In genomic region chr19:17025361-17025760, GRCh38 we compare ENCODE assay signal across 13 cellular contexts. TPM values are rescaled to one million over a fixed set of nuclear protein-coding genes. Genes with fewer than 3 reads are reported as not detected.
A peak's percentile ranks its signal among the peaks of the same experiment; 100 is the strongest.
DNase-seq lines count a peak whose midpoint lies in the region; ATAC-seq and TF ChIP-seq lines count a peak whose summit lies in the region.
"Had no signal": no experiment of that assay in that cellular context is flagged by ENCODE, and none has a peak within 500 bp of the region (broad histone marks: within the 10 kb centered on the region; RNA-seq: fewer than 3 reads in every experiment).

No MANE protein-coding gene starts in this region.

- H3K79me2 ChIP-seq in HCT116 (ENCODE audit: insufficient read depth, low read length) = no peaks in the 10 kb centered on the region

- no peaks in the 10 kb centered on the region for H3K9me3 ChIP-seq in HCT116 (ENCODE audit: control insufficient read depth in 1 of 2, insufficient read depth in 1 of 2, low read depth in 1 of 2, low read length in 2 of 2)
- peaks cover 16% of the 10 kb centered on the region for H3K9me3 ChIP-seq in neuron (ENCODE audit: low read length)

- peaks cover 26% of the 10 kb centered on the region for H3K9me3 Mint-ChIP-seq in dendritic cell treated with granulocyte-macrophage colony-stimulating factor and Interleukin-4, amounts not matched to agents 40 ng/mL and 50 ng/mL, for 4 days

- TF ChIP-seq CTCF in HCT116 (IDR thresholded peaks at IDR 0.05 in 2 of 3, conservative IDR thresholded peaks at IDR 0.05 in 1 of 3; ENCODE audit: borderline replicate concordance in 1 of 3, insufficient read depth in 1 of 3, low read depth in 2 of 3, low read length in 2 of 3) = no peak

- no peaks in the 10 kb centered on the region for H3K36me3 Mint-ChIP-seq in dendritic cell treated with granulocyte-macrophage colony-stimulating factor and Interleukin-4, amounts not matched to agents 40 ng/mL and 50 ng/mL, for 4 days (ENCODE audit: low read depth)

- ATAC-seq in HCT116 (no peak), HG02885 (IDR thresholded peaks at IDR 0.05; ENCODE audit: poor library complexity, unreplicated experiment) (no peak), left colon (no peak)

- CTCF ChIA-PET in HCT116 (lab: Charles Lee) = no interaction called here

- peak overlapping the region; percentile 47; the same call in 1 of the 2 replicates for H3K4me2 ChIP-seq in HCT116 (ENCODE audit: low read length)

- no peak overlapping the region for H3K27ac ChIP-seq in HCT116 (ENCODE audit: low read depth, low read length)
- H3K27ac ChIP-seq: SJSA1 had no signal

- RAD21 ChIA-PET in HCT116 (lab: Charles Lee; ENCODE audit: low non-redundant PET in 1 of 2, low total read pairs in 2 of 2, uncharacterized antibody in 2 of 2, unreplicated experiment in 2 of 2) = no interaction called here

- no peak overlapping the region for H3K9ac ChIP-seq in HCT116 (ENCODE audit: low read length)

- H2AFZ ChIP-seq in HCT116 (ENCODE audit: low read depth, low read length, poor library complexity, severe bottlenecking) = no peak overlapping the region
- H2AFZ ChIP-seq in neuron (ENCODE audit: low read depth, low read length) = no peak overlapping the region

- peak overlapping the region; percentile 30 for H3K27ac Mint-ChIP-seq in dendritic cell treated with granulocyte-macrophage colony-stimulating factor and Interleukin-4, amounts not matched to agents 40 ng/mL and 50 ng/mL, for 4 days
- H3K27ac Mint-ChIP-seq: activated naive CD4-positive, alpha-beta T cell treated with anti-CD3 and anti-CD28 coated beads for 36 hours had no signal

- H3K27me3 ChIP-seq in HCT116 (ENCODE audit: insufficient read depth, low read length) (no peaks in the 10 kb centered on the region), neuron (ENCODE audit: insufficient read depth, low read length) (peaks cover 7% of the 10 kb centered on the region)

- POLR2A ChIA-PET in HCT116 (lab: Charles Lee) = no interaction called here

- TF ChIP-seq POLR2A in HCT116 (IDR thresholded peaks at IDR 0.05; ENCODE audit: borderline replicate concordance, extremely low read depth, insufficient read depth, insufficient read length) = no peak

- peaks cover 65% of the 10 kb centered on the region for H3K4me1 Mint-ChIP-seq in dendritic cell treated with granulocyte-macrophage colony-stimulating factor and Interleukin-4, amounts not matched to agents 40 ng/mL and 50 ng/mL, for 4 days (ENCODE audit: low read depth)

- peaks cover 49% of the 10 kb centered on the region for H3K27me3 Mint-ChIP-seq in dendritic cell treated with granulocyte-macrophage colony-stimulating factor and Interleukin-4, amounts not matched to agents 40 ng/mL and 50 ng/mL, for 4 days

- H3K36me3 ChIP-seq in HCT116 (ENCODE audit: control insufficient read depth in 1 of 2, insufficient read depth in 2 of 2, low read length in 2 of 2) = no peaks in the 10 kb centered on the region
- no peaks in the 10 kb centered on the region for H3K36me3 ChIP-seq in neuron (ENCODE audit: insufficient read depth, low read length)
- H3K36me3 ChIP-seq: SJSA1 had no signal

- H3K9me2 ChIP-seq in HCT116 (ENCODE audit: insufficient read depth) = no peaks in the 10 kb centered on the region

- H3K4me3 ChIP-seq in HCT116 (replicated peaks in 1 of 2; ENCODE audit: low read depth in 1 of 2, low read length in 2 of 2) = no peak overlapping the region
- H3K4me3 ChIP-seq in neuron (ENCODE audit: low read length) = peak overlapping the region; percentile 83
- H3K4me3 ChIP-seq: SJSA1 had no signal

- H3K4me1 ChIP-seq in HCT116 (ENCODE audit: control insufficient read depth in 1 of 2, insufficient read depth in 2 of 2, low read length in 2 of 2) (peaks cover 11 to 37% of the 10 kb centered on the region in 2 experiments), neuron (ENCODE audit: insufficient read depth, low read length) (peaks cover 12% of the 10 kb centered on the region)

- no peaks in the 10 kb centered on the region for H4K20me1 ChIP-seq in HCT116 (ENCODE audit: insufficient read depth)

- BruUV-seq in HCT116 (replicated peaks; lab: Mats Ljungman, UMichigan) = no TSS peak

- H3K4me3 Mint-ChIP-seq in dendritic cell treated with granulocyte-macrophage colony-stimulating factor and Interleukin-4, amounts not matched to agents 40 ng/mL and 50 ng/mL, for 4 days = no peak overlapping the region

- no peak for TF ChIP-seq RAD21 in HCT116 (IDR thresholded peaks at IDR 0.05; ENCODE audit: low read depth)

- intact Hi-C loops in HCT116 (cut with micrococcal nuclease) = no loop called here
- intact Hi-C loops in dendritic cell treated with granulocyte-macrophage colony-stimulating factor and Interleukin-4, amounts not matched to agents 40 ng/mL and 50 ng/mL, for 4 days (cut with micrococcal nuclease) = no loop called here
- intact Hi-C loops in left colon (cut with DNase I, micrococcal nuclease) = no loop called here

- no peak for DNase-seq in HCT116 (ENCODE audit: low read depth, low spot score)
- DNase-seq in left colon = no peak
- no peak for DNase-seq in NCI-H446 (lab: John Stamatoyannopoulos, UW)
- DNase-seq: activated naive CD4-positive, alpha-beta T cell treated with anti-CD3 and anti-CD28 coated beads for 36 hours; foreskin melanocyte; GOT3; NCI-H1092; NCI-H2171 treated with DMSO at 0.1 percent for 48 hours; stimulated activated CD4-positive, alpha-beta T cell treated with anti-CD3 and anti-CD28 coated beads, Interleukin-4, amount 100 ng/mL, for 1 hour had no signal

TF ChIP-seq in HCT116, 20 proteins besides CTCF, POLR2A, EP300 and RAD21:
- TF ChIP-seq POLR2AphosphoS5 (IDR thresholded peaks at IDR 0.05; ENCODE audit: low read depth, low read length) (no peak), REST (IDR thresholded peaks at IDR 0.05; ENCODE audit: low read depth) (no peak)

RNA-seq across cellular contexts. Expression of gene CPAMD8, which starts 1.2 kb away (rescaled TPM):
- total RNA-seq in HCT116 (2021; ENCODE audit: unreplicated experiment) (0.20 TPM), left colon (1 to 10 TPM; 2.3 to 3.4 TPM)
- 0.03 and 0.22 TPM in 2 replicates for polyA plus RNA-seq in HCT116 (2012)

RNA-seq across cellular contexts. Expression of gene HAUS8, which starts 49.9 kb away (rescaled TPM):
- total RNA-seq in HCT116 (2021; ENCODE audit: unreplicated experiment) (23.6 TPM), left colon (10 to 100 TPM; 10.7 to 14.1 TPM)
- 11.7 and 13.8 TPM in 2 replicates for polyA plus RNA-seq in HCT116 (2012)

RNA-seq across cellular contexts. Expression of gene MYO9B, which starts 50.2 kb away (rescaled TPM):
- total RNA-seq in HCT116 (2021; ENCODE audit: unreplicated experiment) (74.6 TPM), left colon (10 to 100 TPM; 69.9 to 82.2 TPM)
- 51.3 and 57.0 TPM in 2 replicates for polyA plus RNA-seq in HCT116 (2012)
